Comparison of ENCODE assay signal across 1 cellular context in the genomic region with DNA sequence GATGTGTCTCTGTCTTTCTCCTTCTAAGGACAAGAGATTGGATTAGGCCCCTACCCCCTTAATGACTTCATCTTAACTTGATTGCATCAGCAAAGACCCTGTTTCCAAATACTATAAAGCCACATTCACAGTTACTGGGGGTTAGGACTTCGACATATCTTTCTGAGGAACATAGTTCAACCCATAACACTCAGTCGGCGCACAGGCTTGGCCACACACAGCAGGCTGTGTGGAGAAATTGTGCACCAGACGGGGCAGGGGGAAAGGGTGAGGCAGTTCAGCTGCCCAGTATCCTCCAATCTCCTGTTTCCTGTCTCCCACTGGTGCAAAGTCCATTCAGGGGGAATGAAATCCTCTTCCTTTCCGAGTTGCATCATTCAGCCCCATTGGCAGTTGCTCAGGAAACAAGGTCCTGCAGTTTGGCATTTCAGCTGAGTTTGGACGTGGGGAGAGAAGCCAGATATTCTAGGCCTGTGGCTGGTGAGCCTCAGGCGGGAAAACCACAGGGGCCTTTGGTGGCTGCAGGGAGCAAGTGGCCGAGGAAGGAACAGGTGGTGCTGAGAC.
TF ChIP-seq lines count a peak whose summit lies in the region.

No MANE protein-coding gene starts in this region.

TF ChIP-seq in HepG2, 621 proteins besides CTCF, POLR2A, EP300 and RAD21 (continued from another document and continues in another):
- TF ChIP-seq, protein P1, sequence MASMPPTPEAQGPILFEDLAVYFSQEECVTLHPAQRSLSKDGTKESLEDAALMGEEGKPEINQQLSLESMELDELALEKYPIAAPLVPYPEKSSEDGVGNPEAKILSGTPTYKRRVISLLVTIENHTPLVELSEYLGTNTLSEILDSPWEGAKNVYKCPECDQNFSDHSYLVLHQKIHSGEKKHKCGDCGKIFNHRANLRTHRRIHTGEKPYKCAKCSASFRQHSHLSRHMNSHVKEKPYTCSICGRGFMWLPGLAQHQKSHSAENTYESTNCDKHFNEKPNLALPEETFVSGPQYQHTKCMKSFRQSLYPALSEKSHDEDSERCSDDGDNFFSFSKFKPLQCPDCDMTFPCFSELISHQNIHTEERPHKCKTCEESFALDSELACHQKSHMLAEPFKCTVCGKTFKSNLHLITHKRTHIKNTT (CRISPR knock-in tag; IDR thresholded peaks at IDR 0.05): no peak
- peak; percentile 99 for TF ChIP-seq ZNF572 (CRISPR knock-in tag; IDR thresholded peaks at IDR 0.05)
- TF ChIP-seq, protein P2, sequence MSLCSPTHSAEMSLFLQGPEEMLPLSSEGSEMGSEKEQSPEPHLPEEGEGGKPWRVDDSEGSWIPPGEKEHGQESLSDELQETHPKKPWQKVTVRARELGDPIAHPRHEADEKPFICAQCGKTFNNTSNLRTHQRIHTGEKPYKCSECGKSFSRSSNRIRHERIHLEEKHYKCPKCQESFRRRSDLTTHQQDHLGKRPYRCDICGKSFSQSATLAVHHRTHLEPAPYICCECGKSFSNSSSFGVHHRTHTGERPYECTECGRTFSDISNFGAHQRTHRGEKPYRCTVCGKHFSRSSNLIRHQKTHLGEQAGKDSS (CRISPR knock-in tag; IDR thresholded peaks at IDR 0.05; ENCODE audit: borderline replicate concordance, low read depth): peak; percentile 79; the same call in 1 of the 2 replicates
- TF ChIP-seq KLF6 (CRISPR knock-in tag; IDR thresholded peaks at IDR 0.05): peak; percentile 89
- TF ChIP-seq GABPA (IDR thresholded peaks at IDR 0.05; ENCODE audit: low read depth, low read length): peak; percentile 31; the same call in 1 of the 2 replicates
- peak; percentile 88 for TF ChIP-seq GABPA (CRISPR knock-in tag; IDR thresholded peaks at IDR 0.05; ENCODE audit: low read depth)
- 0 out of 2 replicates have a peak, but pooled peaks have one; percentile 58 for TF ChIP-seq ZNF230 (CRISPR knock-in tag; IDR thresholded peaks at IDR 0.05)
- no peak for TF ChIP-seq ZNF569 (CRISPR knock-in tag; IDR thresholded peaks at IDR 0.05; ENCODE audit: borderline replicate concordance)
- no peak for TF ChIP-seq GPN1 (CRISPR knock-in tag; IDR thresholded peaks at IDR 0.05; ENCODE audit: borderline replicate concordance)
- TF ChIP-seq, protein P3, sequence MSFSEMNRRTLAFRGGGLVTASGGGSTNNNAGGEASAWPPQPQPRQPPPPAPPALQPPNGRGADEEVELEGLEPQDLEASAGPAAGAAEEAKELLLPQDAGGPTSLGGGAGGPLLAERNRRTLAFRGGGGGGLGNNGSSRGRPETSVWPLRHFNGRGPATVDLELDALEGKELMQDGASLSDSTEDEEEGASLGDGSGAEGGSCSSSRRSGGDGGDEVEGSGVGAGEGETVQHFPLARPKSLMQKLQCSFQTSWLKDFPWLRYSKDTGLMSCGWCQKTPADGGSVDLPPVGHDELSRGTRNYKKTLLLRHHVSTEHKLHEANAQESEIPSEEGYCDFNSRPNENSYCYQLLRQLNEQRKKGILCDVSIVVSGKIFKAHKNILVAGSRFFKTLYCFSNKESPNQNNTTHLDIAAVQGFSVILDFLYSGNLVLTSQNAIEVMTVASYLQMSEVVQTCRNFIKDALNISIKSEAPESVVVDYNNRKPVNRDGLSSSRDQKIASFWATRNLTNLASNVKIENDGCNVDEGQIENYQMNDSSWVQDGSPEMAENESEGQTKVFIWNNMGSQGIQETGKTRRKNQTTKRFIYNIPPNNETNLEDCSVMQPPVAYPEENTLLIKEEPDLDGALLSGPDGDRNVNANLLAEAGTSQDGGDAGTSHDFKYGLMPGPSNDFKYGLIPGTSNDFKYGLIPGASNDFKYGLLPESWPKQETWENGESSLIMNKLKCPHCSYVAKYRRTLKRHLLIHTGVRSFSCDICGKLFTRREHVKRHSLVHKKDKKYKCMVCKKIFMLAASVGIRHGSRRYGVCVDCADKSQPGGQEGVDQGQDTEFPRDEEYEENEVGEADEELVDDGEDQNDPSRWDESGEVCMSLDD (CRISPR knock-in tag; IDR thresholded peaks at IDR 0.05; ENCODE audit: borderline replicate concordance): no peak
- TF ChIP-seq POLR2G (IDR thresholded peaks at IDR 0.05; ENCODE audit: low read depth, low read length): peak; percentile 54
- TF ChIP-seq NONO (IDR thresholded peaks at IDR 0.05): no peak
- TF ChIP-seq NONO (CRISPR knock-in tag; conservative IDR thresholded peaks at IDR 0.05): peak; percentile 90
- TF ChIP-seq TCF12 (IDR thresholded peaks at IDR 0.05): no peak
- TF ChIP-seq TCF12 (CRISPR knock-in tag; IDR thresholded peaks at IDR 0.05): no peak
- no peak for TF ChIP-seq SOX13 (IDR thresholded peaks at IDR 0.05)
- peak in 1 of 2 experiments; percentile 62; a peak in 1 of 4 replicates for TF ChIP-seq SOX13 (CRISPR knock-in tag; conservative IDR thresholded peaks at IDR 0.05 in 1 of 2, IDR thresholded peaks at IDR 0.05 in 1 of 2)
- TF ChIP-seq ZNF737 (CRISPR knock-in tag; IDR thresholded peaks at IDR 0.05; ENCODE audit: borderline replicate concordance): peak; percentile 88; the same call in 1 of the 2 replicates
- 0 out of 2 replicates have a peak, but pooled peaks have one; percentile 7 for TF ChIP-seq MAFF (IDR thresholded peaks at IDR 0.05; ENCODE audit: low read depth, low read length)
- TF ChIP-seq NFE2L2 (IDR thresholded peaks at IDR 0.05; ENCODE audit: low read length): no peak
- TF ChIP-seq ZNF232 (CRISPR knock-in tag; IDR thresholded peaks at IDR 0.05; ENCODE audit: borderline replicate concordance): peak; percentile 38; the same call in 1 of the 2 replicates
- 0 out of 2 replicates have a peak, but pooled peaks have one; percentile 42 for TF ChIP-seq ZNF567 (CRISPR knock-in tag; IDR thresholded peaks at IDR 0.05; ENCODE audit: borderline replicate concordance)
- TF ChIP-seq, protein P4, sequence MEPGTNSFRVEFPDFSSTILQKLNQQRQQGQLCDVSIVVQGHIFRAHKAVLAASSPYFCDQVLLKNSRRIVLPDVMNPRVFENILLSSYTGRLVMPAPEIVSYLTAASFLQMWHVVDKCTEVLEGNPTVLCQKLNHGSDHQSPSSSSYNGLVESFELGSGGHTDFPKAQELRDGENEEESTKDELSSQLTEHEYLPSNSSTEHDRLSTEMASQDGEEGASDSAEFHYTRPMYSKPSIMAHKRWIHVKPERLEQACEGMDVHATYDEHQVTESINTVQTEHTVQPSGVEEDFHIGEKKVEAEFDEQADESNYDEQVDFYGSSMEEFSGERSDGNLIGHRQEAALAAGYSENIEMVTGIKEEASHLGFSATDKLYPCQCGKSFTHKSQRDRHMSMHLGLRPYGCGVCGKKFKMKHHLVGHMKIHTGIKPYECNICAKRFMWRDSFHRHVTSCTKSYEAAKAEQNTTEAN (CRISPR knock-in tag; conservative IDR thresholded peaks at IDR 0.05): peak; percentile 57; the same call in 1 of the 2 replicates
- TF ChIP-seq, protein P5, sequence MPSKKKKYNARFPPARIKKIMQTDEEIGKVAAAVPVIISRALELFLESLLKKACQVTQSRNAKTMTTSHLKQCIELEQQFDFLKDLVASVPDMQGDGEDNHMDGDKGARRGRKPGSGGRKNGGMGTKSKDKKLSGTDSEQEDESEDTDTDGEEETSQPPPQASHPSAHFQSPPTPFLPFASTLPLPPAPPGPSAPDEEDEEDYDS (CRISPR knock-in tag; IDR thresholded peaks at IDR 0.05): peak; percentile 48; the same call in 1 of the 2 replicates
- TF ChIP-seq JUN (CRISPR knock-in tag; IDR thresholded peaks at IDR 0.05): peak; percentile 59; the same call in 1 of the 2 replicates
- peak; percentile 23; the same call in 1 of the 2 replicates for TF ChIP-seq SMC3 (IDR thresholded peaks at IDR 0.05; ENCODE audit: low read length)
- no peak for TF ChIP-seq ZNF296 (CRISPR knock-in tag; conservative IDR thresholded peaks at IDR 0.05)
- peak; percentile 46 for TF ChIP-seq CCAR2 (optimal IDR thresholded peaks at IDR 0.05; ENCODE audit: low read depth, low read length)
- TF ChIP-seq PHF8 (CRISPR knock-in tag; IDR thresholded peaks at IDR 0.05): peak; percentile 49
- TF ChIP-seq SALL2 (CRISPR knock-in tag; IDR thresholded peaks at IDR 0.05): no peak
- TF ChIP-seq, protein P6, sequence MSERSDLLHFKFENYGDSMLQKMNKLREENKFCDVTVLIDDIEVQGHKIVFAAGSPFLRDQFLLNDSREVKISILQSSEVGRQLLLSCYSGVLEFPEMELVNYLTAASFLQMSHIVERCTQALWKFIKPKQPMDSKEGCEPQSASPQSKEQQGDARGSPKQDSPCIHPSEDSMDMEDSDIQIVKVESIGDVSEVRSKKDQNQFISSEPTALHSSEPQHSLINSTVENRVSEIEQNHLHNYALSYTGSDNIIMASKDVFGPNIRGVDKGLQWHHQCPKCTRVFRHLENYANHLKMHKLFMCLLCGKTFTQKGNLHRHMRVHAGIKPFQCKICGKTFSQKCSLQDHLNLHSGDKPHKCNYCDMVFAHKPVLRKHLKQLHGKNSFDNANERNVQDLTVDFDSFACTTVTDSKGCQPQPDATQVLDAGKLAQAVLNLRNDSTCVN (CRISPR knock-in tag; IDR thresholded peaks at IDR 0.05; ENCODE audit: borderline replicate concordance): no peak; the same call in 1 of the 2 replicates
- peak; percentile 54; the same call in 1 of the 2 replicates for TF ChIP-seq CCDC6 (CRISPR knock-in tag; IDR thresholded peaks at IDR 0.05)
- no peak for TF ChIP-seq SOX6 (IDR thresholded peaks at IDR 0.05)
- peak; percentile 81 for TF ChIP-seq SOX6 (CRISPR knock-in tag; IDR thresholded peaks at IDR 0.05)
- TF ChIP-seq SP2 (CRISPR knock-in tag; IDR thresholded peaks at IDR 0.05): peak; percentile 40; the same call in 1 of the 2 replicates
- TF ChIP-seq SYNCRIP (IDR thresholded peaks at IDR 0.05; ENCODE audit: insufficient read depth, low read depth, low read length): no peak
- peak; percentile 72 for TF ChIP-seq XRCC5 (optimal IDR thresholded peaks at IDR 0.05; ENCODE audit: low read length)
- no peak for TF ChIP-seq ZNF274 (CRISPR knock-in tag; IDR thresholded peaks at IDR 0.05)
- TF ChIP-seq, protein P7, sequence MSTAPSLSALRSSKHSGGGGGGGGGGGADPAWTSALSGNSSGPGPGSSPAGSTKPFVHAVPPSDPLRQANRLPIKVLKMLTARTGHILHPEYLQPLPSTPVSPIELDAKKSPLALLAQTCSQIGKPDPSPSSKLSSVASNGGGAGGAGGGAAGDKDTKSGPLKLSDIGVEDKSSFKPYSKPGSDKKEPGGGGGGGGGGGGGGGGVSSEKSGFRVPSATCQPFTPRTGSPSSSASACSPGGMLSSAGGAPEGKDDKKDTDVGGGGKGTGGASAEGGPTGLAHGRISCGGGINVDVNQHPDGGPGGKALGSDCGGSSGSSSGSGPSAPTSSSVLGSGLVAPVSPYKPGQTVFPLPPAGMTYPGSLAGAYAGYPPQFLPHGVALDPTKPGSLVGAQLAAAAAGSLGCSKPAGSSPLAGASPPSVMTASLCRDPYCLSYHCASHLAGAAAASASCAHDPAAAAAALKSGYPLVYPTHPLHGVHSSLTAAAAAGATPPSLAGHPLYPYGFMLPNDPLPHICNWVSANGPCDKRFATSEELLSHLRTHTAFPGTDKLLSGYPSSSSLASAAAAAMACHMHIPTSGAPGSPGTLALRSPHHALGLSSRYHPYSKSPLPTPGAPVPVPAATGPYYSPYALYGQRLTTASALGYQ (CRISPR knock-in tag; IDR thresholded peaks at IDR 0.05): no peak
- TF ChIP-seq NR1H2 (CRISPR knock-in tag; IDR thresholded peaks at IDR 0.05; ENCODE audit: borderline replicate concordance, low read depth): no peak
- TF ChIP-seq KLF16 (CRISPR knock-in tag; IDR thresholded peaks at IDR 0.05): peak in 1 of 2 experiments; percentile 78; a peak in 1 of 4 replicates
- TF ChIP-seq, protein P8, sequence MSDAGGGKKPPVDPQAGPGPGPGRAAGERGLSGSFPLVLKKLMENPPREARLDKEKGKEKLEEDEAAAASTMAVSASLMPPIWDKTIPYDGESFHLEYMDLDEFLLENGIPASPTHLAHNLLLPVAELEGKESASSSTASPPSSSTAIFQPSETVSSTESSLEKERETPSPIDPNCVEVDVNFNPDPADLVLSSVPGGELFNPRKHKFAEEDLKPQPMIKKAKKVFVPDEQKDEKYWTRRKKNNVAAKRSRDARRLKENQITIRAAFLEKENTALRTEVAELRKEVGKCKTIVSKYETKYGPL (CRISPR knock-in tag; IDR thresholded peaks at IDR 0.05): no peak
- peak; percentile 71 for TF ChIP-seq RARA (CRISPR knock-in tag; IDR thresholded peaks at IDR 0.05)
- TF ChIP-seq NCOR1 (IDR thresholded peaks at IDR 0.05; ENCODE audit: borderline replicate concordance, low read length): peak; percentile 91; the same call in 1 of the 2 replicates
- TF ChIP-seq, protein P9, sequence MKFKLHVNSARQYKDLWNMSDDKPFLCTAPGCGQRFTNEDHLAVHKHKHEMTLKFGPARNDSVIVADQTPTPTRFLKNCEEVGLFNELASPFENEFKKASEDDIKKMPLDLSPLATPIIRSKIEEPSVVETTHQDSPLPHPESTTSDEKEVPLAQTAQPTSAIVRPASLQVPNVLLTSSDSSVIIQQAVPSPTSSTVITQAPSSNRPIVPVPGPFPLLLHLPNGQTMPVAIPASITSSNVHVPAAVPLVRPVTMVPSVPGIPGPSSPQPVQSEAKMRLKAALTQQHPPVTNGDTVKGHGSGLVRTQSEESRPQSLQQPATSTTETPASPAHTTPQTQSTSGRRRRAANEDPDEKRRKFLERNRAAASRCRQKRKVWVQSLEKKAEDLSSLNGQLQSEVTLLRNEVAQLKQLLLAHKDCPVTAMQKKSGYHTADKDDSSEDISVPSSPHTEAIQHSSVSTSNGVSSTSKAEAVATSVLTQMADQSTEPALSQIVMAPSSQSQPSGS (CRISPR knock-in tag; IDR thresholded peaks at IDR 0.05): peak; percentile 77
- TF ChIP-seq HNF4G (IDR thresholded peaks at IDR 0.05; ENCODE audit: borderline replicate concordance, low read depth, low read length): peak; percentile 92
- peak; percentile 98 for TF ChIP-seq HNF4G (CRISPR knock-in tag; IDR thresholded peaks at IDR 0.05; ENCODE audit: borderline replicate concordance, low read depth)
- TF ChIP-seq MIXL1 (CRISPR knock-in tag; IDR thresholded peaks at IDR 0.05): peak; percentile 33; the same call in 1 of the 2 replicates
- TF ChIP-seq ZNF121 (CRISPR knock-in tag; IDR thresholded peaks at IDR 0.05): peak; percentile 83
- TF ChIP-seq SIX1 (CRISPR knock-in tag; IDR thresholded peaks at IDR 0.05; ENCODE audit: borderline replicate concordance): peak; percentile 65
- peak; percentile 45; the same call in 1 of the 2 replicates for TF ChIP-seq ZSCAN9 (CRISPR knock-in tag; IDR thresholded peaks at IDR 0.05; ENCODE audit: borderline replicate concordance)
- peak; percentile 99 for TF ChIP-seq PHF21A (CRISPR knock-in tag; IDR thresholded peaks at IDR 0.05)
- TF ChIP-seq, protein P10, sequence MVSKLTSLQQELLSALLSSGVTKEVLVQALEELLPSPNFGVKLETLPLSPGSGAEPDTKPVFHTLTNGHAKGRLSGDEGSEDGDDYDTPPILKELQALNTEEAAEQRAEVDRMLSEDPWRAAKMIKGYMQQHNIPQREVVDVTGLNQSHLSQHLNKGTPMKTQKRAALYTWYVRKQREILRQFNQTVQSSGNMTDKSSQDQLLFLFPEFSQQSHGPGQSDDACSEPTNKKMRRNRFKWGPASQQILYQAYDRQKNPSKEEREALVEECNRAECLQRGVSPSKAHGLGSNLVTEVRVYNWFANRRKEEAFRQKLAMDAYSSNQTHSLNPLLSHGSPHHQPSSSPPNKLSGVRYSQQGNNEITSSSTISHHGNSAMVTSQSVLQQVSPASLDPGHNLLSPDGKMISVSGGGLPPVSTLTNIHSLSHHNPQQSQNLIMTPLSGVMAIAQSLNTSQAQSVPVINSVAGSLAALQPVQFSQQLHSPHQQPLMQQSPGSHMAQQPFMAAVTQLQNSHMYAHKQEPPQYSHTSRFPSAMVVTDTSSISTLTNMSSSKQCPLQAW (CRISPR knock-in tag; IDR thresholded peaks at IDR 0.05): peak; percentile 91
- peak; percentile 77 for TF ChIP-seq MIER3 (CRISPR knock-in tag; IDR thresholded peaks at IDR 0.05; ENCODE audit: borderline replicate concordance)
- TF ChIP-seq IRF2 (CRISPR knock-in tag; IDR thresholded peaks at IDR 0.05): peak; percentile 85
- TF ChIP-seq ZBTB8A (CRISPR knock-in tag; IDR thresholded peaks at IDR 0.05; ENCODE audit: borderline replicate concordance, low read depth): peak; percentile 79; the same call in 1 of the 2 replicates
